18 cellular contexts compared by ENCODE assay signal in genomic region chr1:167573035-167573434, GRCh38. TPM values are rescaled to one million over a fixed set of nuclear protein-coding genes. Genes with fewer than 3 reads are reported as not detected.
A peak's percentile ranks its signal among the peaks of the same experiment; 100 is the strongest.
DNase-seq lines count a peak whose midpoint lies in the region; ATAC-seq and TF ChIP-seq lines count a peak whose summit lies in the region.
"Had no signal": no experiment of that assay in that cellular context is flagged by ENCODE, and none has a peak within 500 bp of the region (broad histone marks: within the 10 kb centered on the region; RNA-seq: fewer than 3 reads in every experiment).

No MANE protein-coding gene starts in this region.

- H3K36me3 Mint-ChIP-seq in activated CD8-positive, alpha-beta memory T cell treated with anti-CD3 and anti-CD28 coated beads, Interleukin-2, amount 10 ng/mL, durations not matched to agents 7 days and 5 days, result peaks cover 3% of the 10 kb centered on the region

- H3K18ac ChIP-seq in trophoblast cell (ENCODE audit: low read length), result no peak overlapping the region

- H3K36me3 ChIP-seq in RWPE2 (ENCODE audit: low read depth) (no peaks in the 10 kb centered on the region), trophoblast cell (ENCODE audit: control insufficient read depth in 1 of 2, insufficient read depth in 2 of 2, low read length in 2 of 2) (no peaks in the 10 kb centered on the region)

- H3K79me1 ChIP-seq in trophoblast cell (ENCODE audit: low read length), result peaks cover 2% of the 10 kb centered on the region

- no peak overlapping the region for H4K12ac ChIP-seq in trophoblast cell (ENCODE audit: low read depth, low read length)

- H3K79me2 ChIP-seq in trophoblast cell (ENCODE audit: control insufficient read depth, insufficient read depth, low read length, poor library complexity), result no peaks in the 10 kb centered on the region

- H3K4me3 ChIP-seq in AG10803 (ENCODE audit: low read length) (no peak overlapping the region), RWPE2 (ENCODE audit: severe bottlenecking) (no peak overlapping the region), trophoblast cell (ENCODE audit: low read depth, low read length) (no peak overlapping the region)

- H3K27me3 Mint-ChIP-seq in activated CD8-positive, alpha-beta memory T cell treated with anti-CD3 and anti-CD28 coated beads, Interleukin-2, amount 10 ng/mL, durations not matched to agents 7 days and 5 days, result peaks cover 31% of the 10 kb centered on the region
- H3K27me3 Mint-ChIP-seq: IgD-negative memory B cell had no signal

- H3K27ac ChIP-seq in RWPE2 (ENCODE audit: poor library complexity, severe bottlenecking), result no peak overlapping the region
- peak overlapping the region; percentile 40 for H3K27ac ChIP-seq in epithelial cell of prostate
- H3K27ac ChIP-seq in trophoblast cell (ENCODE audit: low read depth, low read length), result no peak overlapping the region

- no peaks in the 10 kb centered on the region for H3K4me1 Mint-ChIP-seq in activated CD8-positive, alpha-beta memory T cell treated with anti-CD3 and anti-CD28 coated beads, Interleukin-2, amount 10 ng/mL, durations not matched to agents 7 days and 5 days
- H3K4me1 Mint-ChIP-seq: B cell, IgD-negative memory B cell had no signal

- no peaks in the 10 kb centered on the region for H3K27me3 ChIP-seq in RWPE2 (ENCODE audit: insufficient read depth, poor library complexity, severe bottlenecking)
- no peaks in the 10 kb centered on the region for H3K27me3 ChIP-seq in trophoblast cell (ENCODE audit: insufficient read depth, low read length)

- H4K8ac ChIP-seq in trophoblast cell (ENCODE audit: low read depth, low read length), result peak overlapping the region; percentile 8

- H3K4me2 ChIP-seq in trophoblast cell (ENCODE audit: low read length), result no peak overlapping the region

- no peak overlapping the region for H3K4me3 Mint-ChIP-seq in activated CD8-positive, alpha-beta memory T cell treated with anti-CD3 and anti-CD28 coated beads, Interleukin-2, amount 10 ng/mL, durations not matched to agents 7 days and 5 days
- H3K4me3 Mint-ChIP-seq: B cell; CD4-positive, alpha-beta T cell; IgD-negative memory B cell had no signal

- H2BK5ac ChIP-seq in trophoblast cell (ENCODE audit: low read depth, low read length, poor library complexity), result peak overlapping the region; percentile 4

- H3K14ac ChIP-seq in trophoblast cell (ENCODE audit: low read length), result no peak overlapping the region

- H3K27ac Mint-ChIP-seq in activated CD8-positive, alpha-beta memory T cell treated with anti-CD3 and anti-CD28 coated beads, Interleukin-2, amount 10 ng/mL, durations not matched to agents 7 days and 5 days, result no peak overlapping the region
- H3K27ac Mint-ChIP-seq: B cell; CD4-positive, alpha-beta T cell; IgD-negative memory B cell had no signal

- H3K9ac ChIP-seq in trophoblast cell (ENCODE audit: low read length), result no peak overlapping the region

- H2AK5ac ChIP-seq in trophoblast cell (ENCODE audit: low read length), result no peak overlapping the region

- H3K4ac ChIP-seq in trophoblast cell (ENCODE audit: low read depth, low read length), result no peak overlapping the region

- DNase-seq in AG10803 (ENCODE audit: low read depth) (peak; percentile 3), RWPE2 (ENCODE audit: low spot score) (no peak), epithelial cell of prostate (ENCODE audit: low read depth, low spot score) (no peak), trophoblast cell (no peak), GM03348 (ENCODE audit: low spot score) (no peak), HPDE6-E6E7 (ENCODE audit: extremely low spot score) (no peak)
- no peak for DNase-seq in activated CD8-positive, alpha-beta memory T cell treated with anti-CD3 and anti-CD28 coated beads, Interleukin-2, amount 10 ng/mL, durations not matched to agents 7 days and 5 days
- DNase-seq: ACHN; C1 segment of cervical spinal cord; Calu3; CD4-positive, alpha-beta T cell; DMS 273 treated with DMSO at 0.1 percent for 48 hours; KG1 had no signal

- ATAC-seq in RWPE2 (ENCODE audit: low read depth), result peak; percentile 76
- no peak for ATAC-seq in activated CD8-positive, alpha-beta memory T cell treated with anti-CD3 and anti-CD28 coated beads, Interleukin-2, amount 10 ng/mL, durations not matched to agents 7 days and 5 days
- ATAC-seq: HCT116 had no signal

- peak overlapping the region; percentile 61 for H2BK120ac ChIP-seq in trophoblast cell (ENCODE audit: insufficient read depth, low read length, poor library complexity)

- H2AFZ ChIP-seq in trophoblast cell (ENCODE audit: insufficient read depth, low read length, poor library complexity), result no peak overlapping the region

- H3K9me3 ChIP-seq in RWPE2 (ENCODE audit: severe bottlenecking) (no peaks in the 10 kb centered on the region), trophoblast cell (ENCODE audit: insufficient read depth, low read depth, low read length) (peaks cover 2% of the 10 kb centered on the region)

- H3K4me1 ChIP-seq in RWPE2 (ENCODE audit: insufficient read depth, poor library complexity, severe bottlenecking) (peaks cover 8% of the 10 kb centered on the region), trophoblast cell (ENCODE audit: control insufficient read depth in 1 of 2, insufficient read depth in 2 of 2, low read length in 2 of 2) (peaks cover 4% of the 10 kb centered on the region in 2 experiments)

- CTCF ChIA-PET in activated CD8-positive, alpha-beta memory T cell treated with anti-CD3 and anti-CD28 coated beads, Interleukin-2, amount 10 ng/mL, durations not matched to agents 7 days and 5 days (lab: Charles Lee), result no interaction called here

- no CpG with 5 or more reads among the region's 2 CpGs for WGBS in trophoblast cell (ENCODE audit: extremely low coverage, insufficient coverage, insufficient read length)

- no peak overlapping the region for H3K23ac ChIP-seq in trophoblast cell (ENCODE audit: low read length)

- H2BK12ac ChIP-seq in trophoblast cell (ENCODE audit: low read length), result no peak overlapping the region

- H3K9me3 Mint-ChIP-seq in activated CD8-positive, alpha-beta memory T cell treated with anti-CD3 and anti-CD28 coated beads, Interleukin-2, amount 10 ng/mL, durations not matched to agents 7 days and 5 days (ENCODE audit: low read depth), result no peaks in the 10 kb centered on the region
- H3K9me3 Mint-ChIP-seq: CD4-positive, alpha-beta T cell had no signal

- peak overlapping the region; percentile 81 for H4K91ac ChIP-seq in trophoblast cell (ENCODE audit: low read depth, low read length)

- TF ChIP-seq CTCF in AG10803 (conservative IDR thresholded peaks at IDR 0.05; ENCODE audit: low read length), result no peak
- TF ChIP-seq CTCF in RWPE2 (IDR thresholded peaks at IDR 0.05; ENCODE audit: poor library complexity, severe bottlenecking), result no peak

RNA-seq across cellular contexts. Expression of gene CREG1, which starts 19.5 kb away (rescaled TPM):
- 78.0 and 80.3 TPM in 2 replicates for polyA plus RNA-seq in trophoblast cell (2013)
- total RNA-seq in activated CD8-positive, alpha-beta memory T cell treated with anti-CD3 and anti-CD28 coated beads, Interleukin-2, amount 10 ng/mL, durations not matched to agents 7 days and 5 days, result 10 to 100 TPM; 12.7 to 15.8 TPM

RNA-seq across cellular contexts. Expression of gene CD247, which starts 54.7 kb away (rescaled TPM):
- 0.22 TPM in 2 replicates for polyA plus RNA-seq in trophoblast cell (2013)
- total RNA-seq in activated CD8-positive, alpha-beta memory T cell treated with anti-CD3 and anti-CD28 coated beads, Interleukin-2, amount 10 ng/mL, durations not matched to agents 7 days and 5 days, result 100 to 1,000 TPM; 190 to 197 TPM
- total RNA-seq: A172, HT-29 had no signal

RNA-seq across cellular contexts. Expression of gene RCSD1, which starts 57.0 kb away (rescaled TPM):
- 0.46 and 0.53 TPM in 2 replicates for polyA plus RNA-seq in trophoblast cell (2013)
- 100 to 1,000 TPM; 121 to 129 TPM for total RNA-seq in activated CD8-positive, alpha-beta memory T cell treated with anti-CD3 and anti-CD28 coated beads, Interleukin-2, amount 10 ng/mL, durations not matched to agents 7 days and 5 days
- total RNA-seq: Calu3, HT-29 had no signal
